ENCODE assay signal across 9 cellular contexts in the genomic region with DNA sequence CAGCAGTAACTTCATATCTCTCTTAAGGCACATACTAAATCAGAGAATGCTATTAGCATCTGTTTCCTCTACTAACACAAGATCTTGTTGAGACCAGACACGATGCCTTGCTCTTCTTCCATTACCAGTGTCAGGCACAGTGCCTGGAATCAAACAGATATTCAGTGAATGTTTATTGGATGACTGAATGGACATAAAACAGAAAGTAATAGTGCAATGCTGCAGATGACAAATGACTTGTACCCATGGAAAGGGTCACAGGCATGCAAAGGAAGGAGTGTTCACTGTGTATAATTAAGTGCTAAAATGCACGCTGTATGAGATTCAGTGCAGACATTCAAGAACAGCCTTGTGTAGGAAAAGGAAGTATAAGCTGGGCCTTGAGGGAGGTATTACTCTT.
"Had no signal": no experiment of that assay in that cellular context is flagged by ENCODE, and none has a peak within 500 bp of the region (broad histone marks: within the 10 kb centered on the region; RNA-seq: fewer than 3 reads in every experiment).

No MANE protein-coding gene starts in this region.

- H3K27ac ChIP-seq: GM23248, HL-60 had no signal

- H3K4me3 ChIP-seq: GM23248, HAP-1 had no signal

- H3K9me3 Mint-ChIP-seq: IgD-negative memory B cell had no signal

- DNase-seq: GM23248, GOT3, H7, HFFc6 had no signal

- H3K4me3 Mint-ChIP-seq: HFFc6, IgD-negative memory B cell had no signal

- H3K27ac Mint-ChIP-seq: HFFc6, IgD-negative memory B cell had no signal

- H3K36me3 ChIP-seq: HAP-1 had no signal

- H3K9ac ChIP-seq: GM23248 had no signal

- H2AFZ ChIP-seq: GM23248 had no signal

- H3K9me3 ChIP-seq: HAP-1 had no signal

- H3K4me1 Mint-ChIP-seq: IgD-negative memory B cell had no signal

- ATAC-seq: HCT116, HepG2 had no signal
